In the genomic region with DNA sequence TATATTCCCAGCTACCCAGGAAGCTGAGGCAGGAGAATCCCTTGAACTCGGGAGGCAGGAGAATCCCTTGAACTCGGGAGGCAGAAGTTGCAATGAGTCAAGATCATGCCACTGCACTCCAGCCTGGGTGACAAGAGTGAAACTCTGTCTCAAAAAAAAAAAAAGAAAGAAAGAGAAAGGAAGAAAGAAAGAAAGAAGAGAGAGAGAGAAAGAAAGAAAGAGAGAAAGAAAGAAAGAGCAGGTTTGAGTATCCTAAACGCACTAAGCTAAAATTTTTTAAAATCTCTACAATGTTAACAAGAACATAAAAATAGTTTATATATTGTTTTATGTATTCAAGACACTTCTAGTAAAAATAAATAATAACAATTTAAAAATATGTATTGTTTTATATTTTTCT, we compare ENCODE assay signal across 2 cellular contexts. TPM values are rescaled to one million over a fixed set of nuclear protein-coding genes. Genes with fewer than 3 reads are reported as not detected.
"Had no signal": no experiment of that assay in that cellular context is flagged by ENCODE, and none has a peak within 500 bp of the region (broad histone marks: within the 10 kb centered on the region; RNA-seq: fewer than 3 reads in every experiment).

No MANE protein-coding gene starts in this region.

RNA-seq across cellular contexts. Expression of a gene that starts 4.6 kb away (rescaled TPM):
- total RNA-seq: activated CD4-positive, alpha-beta T cell treated with anti-CD3 and anti-CD28 coated beads, Interleukin-2, amount 10 ng/mL, durations not matched to agents 24 days and 14 days; activated T-helper 1 cell treated with anti-CD3 and anti-CD28 coated beads, Interleukin-12 subunit alpha, Interleukin-12 subunit beta, Interleukin-2, Interleukin-4 antibody, amounts not matched to agents 30 ng/mL and 10 ng/mL and 1 ng/mL, durations not matched to agents 14 hours and 24 hours and 36 hours had no signal
